Comparison of ENCODE assay signal across 9 cellular contexts in genomic region chrX:20140410-20140809, GRCh38. TPM values are rescaled to one million over a fixed set of nuclear protein-coding genes. Genes with fewer than 3 reads are reported as not detected.
DNase-seq lines count a peak whose midpoint lies in the region; TF ChIP-seq lines count a peak whose summit lies in the region.
"Had no signal": no experiment of that assay in that cellular context is flagged by ENCODE, and none has a peak within 500 bp of the region (broad histone marks: within the 10 kb centered on the region; RNA-seq: fewer than 3 reads in every experiment).

No MANE protein-coding gene starts in this region.

- H3K27ac Mint-ChIP-seq in endodermal cell (no peak overlapping the region), progenitor cell of endocrine pancreas (peak overlapping the region; percentile 5)

- no peaks in the 10 kb centered on the region for H3K9me3 ChIP-seq in NT2/D1 (ENCODE audit: insufficient read depth, low read length)
- no peaks in the 10 kb centered on the region for H3K9me3 ChIP-seq in endodermal cell (ENCODE audit: control insufficient read depth, low read length)

- H3K9ac ChIP-seq in NT2/D1 (ENCODE audit: insufficient read length, low read depth): peak overlapping the region; percentile 95
- H3K9ac ChIP-seq in endodermal cell (ENCODE audit: extremely low read depth, low read length, poor library complexity, severe bottlenecking): peak overlapping the region; percentile 78

- H3K4me1 Mint-ChIP-seq in endodermal cell: peaks cover 10% of the 10 kb centered on the region
- H3K4me1 Mint-ChIP-seq in progenitor cell of endocrine pancreas (ENCODE audit: low read depth): peaks cover 13% of the 10 kb centered on the region

- H3K4me3 Mint-ChIP-seq in endodermal cell (peak overlapping the region; percentile 83), progenitor cell of endocrine pancreas (ENCODE audit: low read depth) (peak overlapping the region; percentile 92)

- H3K36me3 Mint-ChIP-seq in endodermal cell (ENCODE audit: low read depth) (peaks cover 32% of the 10 kb centered on the region), progenitor cell of endocrine pancreas (ENCODE audit: insufficient read depth) (peaks cover 6% of the 10 kb centered on the region)

- peak overlapping the region; percentile 85 for H3K4me3 ChIP-seq in GM12864 (ENCODE audit: low read depth, low read length)
- H3K4me3 ChIP-seq in NT2/D1 (ENCODE audit: insufficient read length, low read depth): peak overlapping the region; percentile 86
- H3K4me3 ChIP-seq in endodermal cell (ENCODE audit: low read length): peak overlapping the region; percentile 93

- peaks cover 48% of the 10 kb centered on the region for H3K9me3 Mint-ChIP-seq in endodermal cell
- peaks cover 8% of the 10 kb centered on the region for H3K9me3 Mint-ChIP-seq in progenitor cell of endocrine pancreas (ENCODE audit: low read depth)

- H3K27me3 ChIP-seq in NT2/D1 (ENCODE audit: insufficient read depth, insufficient read length) (no peaks in the 10 kb centered on the region), endodermal cell (ENCODE audit: control insufficient read depth, insufficient read depth, low read length, poor library complexity, severe bottlenecking) (no peaks in the 10 kb centered on the region)

- no peak for DNase-seq in GM12864 (ENCODE audit: low read depth)
- no peak for DNase-seq in NT2/D1 (ENCODE audit: low read depth, low spot score)
- no peak for DNase-seq in endodermal cell
- no peak for DNase-seq in progenitor cell of endocrine pancreas (ENCODE audit: low spot score, unreplicated experiment)
- DNase-seq in GOT3 (lab: John Stamatoyannopoulos, UW): no peak
- no peak for DNase-seq in AG20443 (ENCODE audit: low spot score)
- no peak for DNase-seq in putamen (ENCODE audit: low spot score)
- no peak for DNase-seq in ACHN
- DNase-seq: NCI-H1436 had no signal

- in situ Hi-C loops in ACHN (cut with HindIII; ENCODE audit: low pct_ligation_motif_present, low pct_unique_long_range_greater_than_20kb, low sequenced_read_pairs): no loop called here

- H3K36me3 ChIP-seq in NT2/D1 (ENCODE audit: insufficient read depth, insufficient read length, low read length): peaks cover 48% of the 10 kb centered on the region
- H3K36me3 ChIP-seq in endodermal cell (ENCODE audit: control insufficient read depth, insufficient read depth, low read length): peaks cover 41% of the 10 kb centered on the region

- H3K27me3 Mint-ChIP-seq in endodermal cell (ENCODE audit: insufficient read depth) (no peaks in the 10 kb centered on the region), progenitor cell of endocrine pancreas (no peaks in the 10 kb centered on the region)

- no peak overlapping the region for H3K27ac ChIP-seq in endodermal cell (ENCODE audit: low read depth, low read length)

- 50% methylated on average over 2 of the region's 3 CpGs; no CpG with 5 or more reads in 1 of the 2 experiments for WGBS in endodermal cell (ENCODE audit: insufficient coverage in 1 of 2, insufficient read length in 1 of 2), 2 experiments

- no peaks in the 10 kb centered on the region for H3K4me1 ChIP-seq in NT2/D1 (ENCODE audit: insufficient read depth, insufficient read length)
- no peaks in the 10 kb centered on the region for H3K4me1 ChIP-seq in endodermal cell (ENCODE audit: control insufficient read depth, insufficient read depth, low read length)

- TF ChIP-seq CTCF in GM12864 (IDR thresholded peaks at IDR 0.05; ENCODE audit: low read depth, low read length, missing control alignments) (no peak), endodermal cell (conservative IDR thresholded peaks at IDR 0.05) (no peak), progenitor cell of endocrine pancreas (IDR thresholded peaks at IDR 0.05; ENCODE audit: unreplicated experiment) (no peak)

RNA-seq across cellular contexts. Expression of gene EIF1AX, which starts 1.2 kb away (rescaled TPM):
- total RNA-seq in endodermal cell (100 to 1,000 TPM in 1 of 2 donors, 10 to 100 TPM in 1; 98.3 to 121 TPM), progenitor cell of endocrine pancreas (90.6 and 96.4 TPM in 2 replicates)
- 72.8 TPM for polyA plus RNA-seq in endodermal cell (2013, experiment 1 of 2)
- 77.3 TPM for polyA plus RNA-seq in endodermal cell (2013, experiment 2 of 2)

RNA-seq across cellular contexts. Expression of gene MAP7D2, which starts 23.7 kb away (rescaled TPM):
- total RNA-seq in endodermal cell: 1 to 10 TPM; 1.5 to 1.9 TPM
- 1.5 TPM for polyA plus RNA-seq in endodermal cell (2013, experiment 1 of 2)
- 1.7 TPM for polyA plus RNA-seq in endodermal cell (2013, experiment 2 of 2)
- 1.4 and 1.5 TPM in 2 replicates for total RNA-seq in progenitor cell of endocrine pancreas
